ENCODE assay signal across 1 cellular context in the genomic region with DNA sequence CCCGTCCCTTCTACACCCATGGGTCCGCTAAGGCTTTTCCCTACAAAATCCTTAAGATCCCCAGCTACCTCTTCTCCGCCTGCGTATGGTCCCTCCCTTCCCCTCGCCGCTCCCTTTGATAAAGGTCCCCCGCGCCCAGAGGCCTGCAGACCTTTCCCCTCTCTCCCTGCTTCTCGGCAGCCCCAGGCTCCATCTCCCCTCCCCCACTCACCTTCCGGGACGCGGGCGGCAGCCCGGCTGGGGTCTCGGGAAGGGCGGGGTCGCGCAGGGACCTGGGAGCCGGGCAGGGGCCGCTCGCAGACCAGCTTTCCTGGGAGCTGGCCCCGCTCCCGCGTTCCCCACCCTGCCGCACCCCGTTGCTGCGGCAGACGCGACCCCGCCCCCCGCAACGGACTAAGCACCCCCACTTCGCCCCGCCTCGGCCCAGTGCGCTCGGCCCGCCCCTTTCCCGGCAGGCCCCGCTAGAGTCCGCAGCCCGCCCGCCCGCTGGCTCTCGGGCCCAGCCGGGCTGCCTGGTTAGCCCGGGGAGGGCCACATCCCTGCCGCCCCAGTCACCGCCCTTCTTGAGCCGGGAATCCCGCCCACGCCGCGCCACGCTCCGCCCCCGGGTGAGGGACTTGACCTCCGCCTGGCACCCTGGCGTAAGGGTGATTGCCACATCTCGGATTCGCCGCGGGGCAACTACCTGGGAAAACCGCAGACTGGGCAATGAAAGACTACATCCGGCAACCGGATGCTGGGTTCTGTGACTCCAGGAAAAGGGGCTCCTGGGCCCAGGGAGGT.
A peak's percentile ranks its signal among the peaks of the same experiment; 100 is the strongest.
TF ChIP-seq lines count a peak whose summit lies in the region.

A gene with protein sequence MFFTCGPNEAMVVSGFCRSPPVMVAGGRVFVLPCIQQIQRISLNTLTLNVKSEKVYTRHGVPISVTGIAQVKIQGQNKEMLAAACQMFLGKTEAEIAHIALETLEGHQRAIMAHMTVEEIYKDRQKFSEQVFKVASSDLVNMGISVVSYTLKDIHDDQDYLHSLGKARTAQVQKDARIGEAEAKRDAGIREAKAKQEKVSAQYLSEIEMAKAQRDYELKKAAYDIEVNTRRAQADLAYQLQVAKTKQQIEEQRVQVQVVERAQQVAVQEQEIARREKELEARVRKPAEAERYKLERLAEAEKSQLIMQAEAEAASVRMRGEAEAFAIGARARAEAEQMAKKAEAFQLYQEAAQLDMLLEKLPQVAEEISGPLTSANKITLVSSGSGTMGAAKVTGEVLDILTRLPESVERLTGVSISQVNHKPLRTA (minus strand): TSS at position 372 of the 783 bp plus-strand sequence. CDS start 498 bp downstream, outside the sequence.

TF ChIP-seq in HepG2, 621 proteins besides CTCF, POLR2A, EP300 and RAD21 (continued from another document and continues in another):
- TF ChIP-seq, protein P1, sequence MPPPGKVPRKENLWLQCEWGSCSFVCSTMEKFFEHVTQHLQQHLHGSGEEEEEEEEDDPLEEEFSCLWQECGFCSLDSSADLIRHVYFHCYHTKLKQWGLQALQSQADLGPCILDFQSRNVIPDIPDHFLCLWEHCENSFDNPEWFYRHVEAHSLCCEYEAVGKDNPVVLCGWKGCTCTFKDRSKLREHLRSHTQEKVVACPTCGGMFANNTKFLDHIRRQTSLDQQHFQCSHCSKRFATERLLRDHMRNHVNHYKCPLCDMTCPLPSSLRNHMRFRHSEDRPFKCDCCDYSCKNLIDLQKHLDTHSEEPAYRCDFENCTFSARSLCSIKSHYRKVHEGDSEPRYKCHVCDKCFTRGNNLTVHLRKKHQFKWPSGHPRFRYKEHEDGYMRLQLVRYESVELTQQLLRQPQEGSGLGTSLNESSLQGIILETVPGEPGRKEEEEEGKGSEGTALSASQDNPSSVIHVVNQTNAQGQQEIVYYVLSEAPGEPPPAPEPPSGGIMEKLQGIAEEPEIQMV (CRISPR knock-in tag; IDR thresholded peaks at IDR 0.05; ENCODE audit: low read depth) = peak; percentile 99
- TF ChIP-seq SP140L (CRISPR knock-in tag; IDR thresholded peaks at IDR 0.05; ENCODE audit: borderline replicate concordance) (0 out of 2 replicates have a peak, but pooled peaks have one; percentile 68), ZNF883 (CRISPR knock-in tag; IDR thresholded peaks at IDR 0.05; ENCODE audit: not compliant biosample characterization) (peak; percentile 92), GPN1 (CRISPR knock-in tag; IDR thresholded peaks at IDR 0.05; ENCODE audit: borderline replicate concordance) (no peak), ZBTB7A (CRISPR knock-in tag; IDR thresholded peaks at IDR 0.05) (peak; percentile 92), ZNF713 (CRISPR knock-in tag; IDR thresholded peaks at IDR 0.05) (peak; percentile 90), ZBTB1 (CRISPR knock-in tag; IDR thresholded peaks at IDR 0.05; ENCODE audit: borderline replicate concordance) (no peak; the same call in 1 of the 2 replicates), CEBPG (CRISPR knock-in tag; IDR thresholded peaks at IDR 0.05) (peak; percentile 96), ZNF337 (CRISPR knock-in tag; IDR thresholded peaks at IDR 0.05; ENCODE audit: borderline replicate concordance, low read depth) (peak; percentile 98), ZNF383 (CRISPR knock-in tag; IDR thresholded peaks at IDR 0.05; ENCODE audit: borderline replicate concordance) (peak; percentile 64; the same call in 1 of the 2 replicates), ATF1 (CRISPR knock-in tag; IDR thresholded peaks at IDR 0.05) (no peak; the same call in 1 of the 2 replicates), THAP7 (CRISPR knock-in tag; IDR thresholded peaks at IDR 0.05) (peak; percentile 94), ZNF549 (CRISPR knock-in tag; IDR thresholded peaks at IDR 0.05) (no peak), RBM39 (IDR thresholded peaks at IDR 0.05; ENCODE audit: low read depth, low read length, poor library complexity, severe bottlenecking) (peak; percentile 99), PHF8 (CRISPR knock-in tag; IDR thresholded peaks at IDR 0.05) (peak; percentile 87), SYNCRIP (IDR thresholded peaks at IDR 0.05; ENCODE audit: insufficient read depth, low read depth, low read length) (no peak), PRPF4 (IDR thresholded peaks at IDR 0.05; ENCODE audit: low read depth, low read length, poor library complexity, severe bottlenecking) (peak; percentile 84), ELK4 (CRISPR knock-in tag; IDR thresholded peaks at IDR 0.05; ENCODE audit: borderline replicate concordance) (0 out of 2 replicates have a peak, but pooled peaks have one; percentile 19), ZBTB3 (CRISPR knock-in tag; IDR thresholded peaks at IDR 0.05; ENCODE audit: borderline replicate concordance, low read depth) (0 out of 2 replicates have a peak, but pooled peaks have one; percentile 68), ZNF629 (CRISPR knock-in tag; conservative IDR thresholded peaks at IDR 0.05) (no peak; the same call in 1 of the 2 replicates), TBP (CRISPR knock-in tag; IDR thresholded peaks at IDR 0.05) (no peak), IRF9 (CRISPR knock-in tag; IDR thresholded peaks at IDR 0.05; ENCODE audit: borderline replicate concordance) (peak; percentile 79), HNRNPL (IDR thresholded peaks at IDR 0.05; ENCODE audit: low read depth, low read length) (peak; percentile 99), HOMEZ (CRISPR knock-in tag; IDR thresholded peaks at IDR 0.05; ENCODE audit: low read depth) (peak; percentile 19; the same call in 1 of the 2 replicates), GTF3A (CRISPR knock-in tag; conservative IDR thresholded peaks at IDR 0.05) (no peak; the same call in 1 of the 2 replicates), DBP (CRISPR knock-in tag; IDR thresholded peaks at IDR 0.05; ENCODE audit: not compliant biosample characterization) (no peak), ESRRA (CRISPR knock-in tag; IDR thresholded peaks at IDR 0.05; ENCODE audit: low read depth) (peak; percentile 82), SMAD3 (CRISPR knock-in tag; IDR thresholded peaks at IDR 0.05) (0 out of 2 replicates have a peak, but pooled peaks have one; percentile 64), PHF20 (CRISPR knock-in tag; IDR thresholded peaks at IDR 0.05) (peak; percentile 15; the same call in 1 of the 2 replicates)
- TF ChIP-seq, protein P2, sequence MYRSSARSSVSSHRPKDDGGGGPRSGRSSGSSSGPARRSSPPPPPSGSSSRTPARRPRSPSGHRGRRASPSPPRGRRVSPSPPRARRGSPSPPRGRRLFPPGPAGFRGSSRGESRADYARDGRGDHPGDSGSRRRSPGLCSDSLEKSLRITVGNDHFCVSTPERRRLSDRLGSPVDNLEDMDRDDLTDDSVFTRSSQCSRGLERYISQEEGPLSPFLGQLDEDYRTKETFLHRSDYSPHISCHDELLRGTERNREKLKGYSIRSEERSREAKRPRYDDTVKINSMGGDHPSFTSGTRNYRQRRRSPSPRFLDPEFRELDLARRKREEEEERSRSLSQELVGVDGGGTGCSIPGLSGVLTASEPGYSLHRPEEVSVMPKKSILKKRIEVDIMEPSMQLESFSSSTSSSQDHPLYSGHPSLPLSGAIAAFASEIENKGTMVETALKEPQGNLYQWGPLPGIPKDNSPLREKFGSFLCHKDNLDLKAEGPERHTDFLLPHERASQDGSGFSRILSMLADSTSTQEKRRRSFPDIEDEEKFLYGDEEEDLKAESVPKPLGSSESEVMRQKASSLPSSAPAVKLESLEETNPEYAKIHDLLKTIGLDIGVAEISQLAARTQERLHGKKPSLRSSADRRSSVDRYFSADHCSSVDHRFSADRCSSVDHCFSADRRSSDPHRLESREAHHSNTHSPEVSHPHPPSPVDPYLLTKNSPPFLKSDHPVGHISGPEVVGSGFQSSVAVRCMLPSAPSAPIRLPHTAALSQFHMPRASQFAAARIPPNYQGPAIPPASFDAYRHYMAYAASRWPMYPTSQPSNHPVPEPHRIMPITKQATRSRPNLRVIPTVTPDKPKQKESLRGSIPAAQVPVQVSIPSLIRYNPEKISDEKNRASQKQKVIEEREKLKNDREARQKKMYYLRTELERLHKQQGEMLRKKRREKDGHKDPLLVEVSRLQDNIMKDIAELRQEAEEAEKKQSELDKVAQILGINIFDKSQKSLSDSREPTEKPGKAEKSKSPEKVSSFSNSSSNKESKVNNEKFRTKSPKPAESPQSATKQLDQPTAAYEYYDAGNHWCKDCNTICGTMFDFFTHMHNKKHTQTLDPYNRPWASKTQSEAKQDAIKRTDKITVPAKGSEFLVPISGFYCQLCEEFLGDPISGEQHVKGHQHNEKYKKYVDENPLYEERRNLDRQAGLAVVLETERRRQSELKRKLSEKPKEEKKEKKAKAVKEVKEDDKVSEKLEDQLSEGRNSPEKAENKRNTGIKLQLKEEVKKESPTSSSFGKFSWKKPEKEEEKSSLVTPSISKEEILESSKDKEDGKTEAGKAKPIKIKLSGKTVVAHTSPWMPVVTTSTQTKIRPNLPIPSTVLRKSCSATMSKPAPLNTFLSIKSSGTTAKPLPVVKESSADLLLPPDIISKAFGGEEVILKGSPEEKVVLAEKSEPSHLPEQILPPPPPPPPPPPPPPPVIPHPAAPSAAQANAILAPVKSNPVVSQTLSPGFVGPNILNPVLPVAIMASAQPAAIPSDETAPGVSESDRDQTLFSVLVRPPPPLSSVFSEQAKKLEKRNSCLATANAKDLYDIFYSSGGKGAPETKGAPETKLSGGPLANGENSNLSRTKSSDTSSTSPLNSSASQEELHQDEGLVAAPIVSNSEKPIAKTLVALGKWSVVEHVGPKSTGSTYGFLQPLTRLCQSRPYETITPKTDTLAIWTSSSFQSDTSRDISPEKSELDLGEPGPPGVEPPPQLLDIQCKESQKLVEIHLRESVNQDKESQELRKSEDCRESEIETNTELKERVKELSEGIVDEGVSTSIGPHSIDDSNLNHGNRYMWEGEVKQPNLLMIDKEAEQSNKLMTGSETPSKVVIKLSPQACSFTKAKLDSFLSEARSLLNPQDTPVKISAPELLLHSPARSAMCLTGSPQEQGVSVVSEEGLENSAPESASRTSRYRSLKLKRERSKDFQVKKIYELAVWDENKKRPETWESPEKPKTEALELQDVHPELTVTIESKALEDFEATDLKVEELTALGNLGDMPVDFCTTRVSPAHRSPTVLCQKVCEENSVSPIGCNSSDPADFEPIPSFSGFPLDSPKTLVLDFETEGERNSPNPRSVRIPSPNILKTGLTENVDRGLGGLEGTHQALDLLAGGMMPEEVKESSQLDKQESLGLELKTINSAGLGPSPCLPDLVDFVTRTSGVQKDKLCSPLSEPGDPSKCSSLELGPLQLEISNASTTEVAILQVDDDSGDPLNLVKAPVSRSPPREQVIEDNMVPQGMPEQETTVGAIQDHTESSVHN (CRISPR knock-in tag; IDR thresholded peaks at IDR 0.05) = peak; percentile 100
- TF ChIP-seq, protein P3, sequence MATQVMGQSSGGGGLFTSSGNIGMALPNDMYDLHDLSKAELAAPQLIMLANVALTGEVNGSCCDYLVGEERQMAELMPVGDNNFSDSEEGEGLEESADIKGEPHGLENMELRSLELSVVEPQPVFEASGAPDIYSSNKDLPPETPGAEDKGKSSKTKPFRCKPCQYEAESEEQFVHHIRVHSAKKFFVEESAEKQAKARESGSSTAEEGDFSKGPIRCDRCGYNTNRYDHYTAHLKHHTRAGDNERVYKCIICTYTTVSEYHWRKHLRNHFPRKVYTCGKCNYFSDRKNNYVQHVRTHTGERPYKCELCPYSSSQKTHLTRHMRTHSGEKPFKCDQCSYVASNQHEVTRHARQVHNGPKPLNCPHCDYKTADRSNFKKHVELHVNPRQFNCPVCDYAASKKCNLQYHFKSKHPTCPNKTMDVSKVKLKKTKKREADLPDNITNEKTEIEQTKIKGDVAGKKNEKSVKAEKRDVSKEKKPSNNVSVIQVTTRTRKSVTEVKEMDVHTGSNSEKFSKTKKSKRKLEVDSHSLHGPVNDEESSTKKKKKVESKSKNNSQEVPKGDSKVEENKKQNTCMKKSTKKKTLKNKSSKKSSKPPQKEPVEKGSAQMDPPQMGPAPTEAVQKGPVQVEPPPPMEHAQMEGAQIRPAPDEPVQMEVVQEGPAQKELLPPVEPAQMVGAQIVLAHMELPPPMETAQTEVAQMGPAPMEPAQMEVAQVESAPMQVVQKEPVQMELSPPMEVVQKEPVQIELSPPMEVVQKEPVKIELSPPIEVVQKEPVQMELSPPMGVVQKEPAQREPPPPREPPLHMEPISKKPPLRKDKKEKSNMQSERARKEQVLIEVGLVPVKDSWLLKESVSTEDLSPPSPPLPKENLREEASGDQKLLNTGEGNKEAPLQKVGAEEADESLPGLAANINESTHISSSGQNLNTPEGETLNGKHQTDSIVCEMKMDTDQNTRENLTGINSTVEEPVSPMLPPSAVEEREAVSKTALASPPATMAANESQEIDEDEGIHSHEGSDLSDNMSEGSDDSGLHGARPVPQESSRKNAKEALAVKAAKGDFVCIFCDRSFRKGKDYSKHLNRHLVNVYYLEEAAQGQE (IDR thresholded peaks at IDR 0.05; ENCODE audit: borderline replicate concordance in 1 of 2, low read depth in 1 of 2, low read length in 2 of 2) = peak in 1 of 2 experiments; percentile 31; a peak in 1 of 4 replicates
